2 cellular contexts compared by ENCODE assay signal in the genomic region with DNA sequence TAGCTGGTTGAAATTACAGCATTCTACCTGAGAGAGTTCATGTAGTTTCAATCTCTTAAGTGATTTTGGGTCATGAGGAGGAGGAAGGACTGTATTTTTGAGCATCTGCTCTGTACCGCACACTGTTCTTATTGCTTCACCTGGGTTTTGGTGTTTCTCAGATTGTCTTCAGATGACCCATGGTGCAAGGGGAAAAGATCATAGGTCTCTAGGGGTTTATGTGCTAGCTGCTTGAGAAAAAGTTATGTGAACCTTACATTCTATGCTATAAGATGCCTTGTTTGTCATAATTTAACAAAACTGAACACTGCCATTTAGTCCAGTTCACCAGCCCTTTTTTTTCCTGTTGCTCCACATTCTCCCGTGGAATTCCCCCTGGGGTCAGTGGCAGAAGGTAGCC.
TF ChIP-seq lines count a peak whose summit lies in the region.

No MANE protein-coding gene starts in this region.

TF ChIP-seq in GM12891, 5 proteins besides CTCF, POLR2A, EP300 and RAD21 (continued from another document):
- TF ChIP-seq POU2F2 (IDR thresholded peaks at IDR 0.05; ENCODE audit: low read depth, low read length), result no peak
- no peak for TF ChIP-seq SPI1 (IDR thresholded peaks at IDR 0.05; ENCODE audit: low read depth, low read length)

TF ChIP-seq in GM12878, 131 proteins besides CTCF, POLR2A, EP300 and RAD21 (continued from another document):
- TF ChIP-seq NBN (IDR thresholded peaks at IDR 0.05), result no peak
- no peak for TF ChIP-seq SRF (IDR thresholded peaks at IDR 0.05; ENCODE audit: low read depth in 2 of 2, low read length in 2 of 2)
- no peak for TF ChIP-seq ESRRA (IDR thresholded peaks at IDR 0.05; ENCODE audit: low read length)
- no peak for TF ChIP-seq TCF7 (IDR thresholded peaks at IDR 0.05; ENCODE audit: borderline replicate concordance)
- TF ChIP-seq ZNF274 (IDR thresholded peaks at IDR 0.05; ENCODE audit: insufficient read depth, insufficient read length), result no peak
